In genomic region chr12:3102721-3103410, GRCh38 we compare ENCODE assay signal across 22 cellular contexts. TPM values are rescaled to one million over a fixed set of nuclear protein-coding genes. Genes with fewer than 3 reads are reported as not detected.
DNase-seq lines count a peak whose midpoint lies in the region; ATAC-seq, FAIRE-seq and TF ChIP-seq lines count a peak whose summit lies in the region.
"Had no signal": no experiment of that assay in that cellular context is flagged by ENCODE, and none has a peak within 500 bp of the region (broad histone marks: within the 10 kb centered on the region; RNA-seq: fewer than 3 reads in every experiment).

No MANE protein-coding gene starts in this region.

- no TSS peak for BruUV-seq in A673 (replicated peaks; lab: Mats Ljungman, UMichigan)

- no peak for FAIRE-seq in astrocyte (lab: Jason Lieb, UNC)
- FAIRE-seq: D721Med, frontal cortex, TTC549 had no signal

- DNase-seq in A673 (ENCODE audit: low spot score) (no peak), astrocyte (ENCODE audit: low read depth) (no peak), left ventricle myocardium superior (no peak), sigmoid colon (peak; percentile 78), NCI-H1930 (lab: John Stamatoyannopoulos, UW) (no peak), NCI-H345 treated with DMSO at 0.1 percent for 48 hours (lab: John Stamatoyannopoulos, UW; ENCODE audit: unreplicated experiment) (no peak), dermis blood vessel endothelial cell (no peak), germinal center (ENCODE audit: low spot score) (no peak)
- DNase-seq: activated CD4-positive, alpha-beta T cell treated with anti-CD3 and anti-CD28 coated beads for 36 hours; left colon; natural killer cell; NCI-H1105; NCI-H510A treated with DMSO at 0.1 percent for 48 hours; stimulated activated naive CD4-positive, alpha-beta T cell treated with Interleukin-2 at 50 U/mL for 16 hours; SW 1271 had no signal

- H3K4me3 Mint-ChIP-seq in astrocyte (ENCODE audit: unreplicated experiment) = no peak overlapping the region
- H3K4me3 Mint-ChIP-seq: activated CD4-positive, alpha-beta T cell treated with anti-CD3 and anti-CD28 coated beads for 36 hours; activated naive CD8-positive, alpha-beta T cell; activated T-helper 1 cell treated with anti-CD3 and anti-CD28 coated beads, Interleukin-12 subunit alpha, Interleukin-12 subunit beta, Interleukin-2, Interleukin-4 antibody, amounts not matched to agents 30 ng/mL and 10 ng/mL and 1 ng/mL, durations not matched to agents 14 hours and 24 hours and 36 hours; natural killer cell had no signal

- no peak overlapping the region for H3K4me2 ChIP-seq in astrocyte (ENCODE audit: low read length)

- CTCF ChIA-PET in A673 (lab: Charles Lee) = no interaction called here

- H3K27me3 Mint-ChIP-seq in astrocyte (ENCODE audit: low read depth, unreplicated experiment) = no peaks in the 10 kb centered on the region
- H3K27me3 Mint-ChIP-seq: activated CD4-positive, alpha-beta T cell treated with anti-CD3 and anti-CD28 coated beads for 36 hours had no signal

- TF ChIP-seq CTCF in A673 (conservative IDR thresholded peaks at IDR 0.05; ENCODE audit: low read depth, low read length) = no peak
- TF ChIP-seq CTCF in astrocyte (IDR thresholded peaks at IDR 0.05; ENCODE audit: insufficient read depth, low read depth, low read length) = no peak
- no peak for TF ChIP-seq CTCF in sigmoid colon (IDR thresholded peaks at IDR 0.05)

- TF ChIP-seq EP300 in sigmoid colon (IDR thresholded peaks at IDR 0.05) = no peak

- H3K4me1 ChIP-seq in A673 (ENCODE audit: insufficient read depth, low read length, poor library complexity, severe bottlenecking) = peaks cover 42% of the 10 kb centered on the region
- H3K4me1 ChIP-seq in astrocyte (ENCODE audit: insufficient read depth, low read length) = peaks cover 36% of the 10 kb centered on the region
- H3K4me1 ChIP-seq in sigmoid colon = peaks cover 0 to 18% (median 15%) of the 10 kb centered on the region in 4 donors

- H3K27ac Mint-ChIP-seq in astrocyte (ENCODE audit: unreplicated experiment) = peak overlapping the region; percentile 60
- H3K27ac Mint-ChIP-seq: activated CD4-positive, alpha-beta T cell treated with anti-CD3 and anti-CD28 coated beads for 36 hours; activated naive CD8-positive, alpha-beta T cell; activated T-helper 1 cell treated with anti-CD3 and anti-CD28 coated beads, Interleukin-12 subunit alpha, Interleukin-12 subunit beta, Interleukin-2, Interleukin-4 antibody, amounts not matched to agents 30 ng/mL and 10 ng/mL and 1 ng/mL, durations not matched to agents 14 hours and 24 hours and 36 hours; natural killer cell had no signal

- H3K9ac ChIP-seq in astrocyte (ENCODE audit: low read length) = no peak overlapping the region

- peaks cover 46% of the 10 kb centered on the region for H3K79me2 ChIP-seq in astrocyte (ENCODE audit: insufficient read depth, low read length)

- ATAC-seq in left ventricle myocardium superior = peak; percentile 32
- ATAC-seq: activated CD4-positive, alpha-beta T cell treated with anti-CD3 and anti-CD28 coated beads for 36 hours; natural killer cell had no signal

- peaks cover 14% of the 10 kb centered on the region for H3K36me3 Mint-ChIP-seq in astrocyte (ENCODE audit: low read depth, unreplicated experiment)

- H3K4me3 ChIP-seq in A673 (ENCODE audit: low read depth, low read length, poor library complexity, severe bottlenecking) (no peak overlapping the region), astrocyte (ENCODE audit: insufficient read depth, low read depth, low read length) (no peak overlapping the region), sigmoid colon (no peak overlapping the region)
- H3K4me3 ChIP-seq: skin epidermis had no signal

- intact Hi-C loops in A673 (cut with micrococcal nuclease; ENCODE audit: unreplicated experiment) = no loop called here
- intact Hi-C loops in left ventricle myocardium superior (cut with micrococcal nuclease) = no loop called here
- intact Hi-C loops in sigmoid colon (cut with DNase I) = no loop called here

- peaks cover 3% of the 10 kb centered on the region for H3K9me3 Mint-ChIP-seq in astrocyte (ENCODE audit: unreplicated experiment)

- TF ChIP-seq POLR2A in sigmoid colon (IDR thresholded peaks at IDR 0.05) = no peak

- H3K36me3 ChIP-seq in A673 (ENCODE audit: insufficient read depth, low read length, poor library complexity, severe bottlenecking) (no peaks in the 10 kb centered on the region), astrocyte (ENCODE audit: insufficient read depth, low read length) (no peaks in the 10 kb centered on the region), sigmoid colon (no peaks in the 10 kb centered on the region)

- 78 to 88% methylated on average over 9 of the region's 9 CpGs for WGBS in sigmoid colon, 2 donors

- peaks cover 42% of the 10 kb centered on the region for H3K4me1 Mint-ChIP-seq in astrocyte (ENCODE audit: low read depth, unreplicated experiment)

- H3K9me3 ChIP-seq in A673 (ENCODE audit: low read depth, low read length, poor library complexity, severe bottlenecking) = no peaks in the 10 kb centered on the region
- H3K9me3 ChIP-seq in astrocyte (ENCODE audit: insufficient read depth, low read depth, low read length) = no peaks in the 10 kb centered on the region
- H3K9me3 ChIP-seq in sigmoid colon = no peaks in the 10 kb centered on the region

- POLR2A ChIA-PET in A673 (lab: Charles Lee; ENCODE audit: low non-redundant PET) = interaction anchor here (0.7 kb wide), 1 partner anchor 123 kb away, joined by 3 read pairs; no protein-coding TSS in a partner anchor

- H4K20me1 ChIP-seq in astrocyte (ENCODE audit: insufficient read depth, low read length) = peaks cover 37% of the 10 kb centered on the region

- H2AFZ ChIP-seq in astrocyte (ENCODE audit: low read depth, low read length) = no peak overlapping the region

- H3K27ac ChIP-seq in A673 (ENCODE audit: low read depth, low read length, poor library complexity, severe bottlenecking) = peak overlapping the region; percentile 31
- no peak overlapping the region for H3K27ac ChIP-seq in astrocyte (ENCODE audit: low read depth, low read length)
- H3K27ac ChIP-seq in sigmoid colon = peak overlapping the region in 2 of 4 donors; percentile 21 to 29
- H3K27ac ChIP-seq: C4-2B had no signal

- H3K27me3 ChIP-seq in A673 (replicated peaks; ENCODE audit: insufficient read depth, low read depth, low read length, poor library complexity) (no peaks in the 10 kb centered on the region), astrocyte (ENCODE audit: insufficient read depth, low read length) (no peaks in the 10 kb centered on the region), sigmoid colon (no peaks in the 10 kb centered on the region)

RNA-seq across cellular contexts. Expression of gene TSPAN9, which starts 25.7 kb away (rescaled TPM):
- 35.5 and 41.9 TPM in 2 replicates for total RNA-seq in A673 (2021)
- 39.8 and 40.9 TPM in 2 replicates for total RNA-seq in astrocyte
- total RNA-seq in left ventricle myocardium superior = 159 TPM
- total RNA-seq in sigmoid colon = 10 to 100 TPM; 18.2 to 28.0 (median 21.4) TPM
- polyA plus RNA-seq in sigmoid colon = 10 to 100 TPM in 1 of 3 donors, 1 to 10 TPM in 1, under 1 TPM in 1; 0.92 to 14.5 (median 2.4) TPM
- 70.8 and 125 TPM in 2 replicates for total RNA-seq in dermis blood vessel endothelial cell
